17 cellular contexts compared by ENCODE assay signal in genomic region chr4:187668683-187669082, GRCh38.
DNase-seq lines count a peak whose midpoint lies in the region; ATAC-seq and TF ChIP-seq lines count a peak whose summit lies in the region.
"Had no signal": no experiment of that assay in that cellular context is flagged by ENCODE, and none has a peak within 500 bp of the region (broad histone marks: within the 10 kb centered on the region; RNA-seq: fewer than 3 reads in every experiment).

No MANE protein-coding gene starts in this region.

- no peaks in the 10 kb centered on the region for H3K36me3 ChIP-seq in left lung
- H3K36me3 ChIP-seq in prostate gland: no peaks in the 10 kb centered on the region
- H3K36me3 ChIP-seq in tibial nerve: no peaks in the 10 kb centered on the region
- H3K36me3 ChIP-seq: gastrocnemius medialis, lower lobe of right lung, ovary had no signal

- WGBS in prostate gland: 52% methylated on average over 4 of the region's 4 CpGs
- 55 to 58% methylated on average over 4 of the region's 4 CpGs for WGBS in tibial nerve, 2 donors

- H3K9me3 ChIP-seq in left lung (no peaks in the 10 kb centered on the region), prostate gland (no peaks in the 10 kb centered on the region), tibial nerve (no peaks in the 10 kb centered on the region)
- H3K9me3 ChIP-seq: gastrocnemius medialis, lower lobe of right lung, ovary had no signal

- no peak overlapping the region for H3K4me3 ChIP-seq in astrocyte of the spinal cord (ENCODE audit: low read depth, low read length)
- no peak overlapping the region for H3K4me3 ChIP-seq in left lung
- H3K4me3 ChIP-seq in prostate gland: no peak overlapping the region
- no peak overlapping the region for H3K4me3 ChIP-seq in tibial nerve
- H3K4me3 ChIP-seq: gastrocnemius medialis, GM12878, lower lobe of right lung, ovary had no signal

- H3K27ac ChIP-seq in left lung (no peak overlapping the region), prostate gland (no peak overlapping the region), tibial nerve (no peak overlapping the region)
- H3K27ac ChIP-seq: gastrocnemius medialis, lower lobe of right lung, ovary had no signal

- TF ChIP-seq CTCF in astrocyte of the spinal cord (IDR thresholded peaks at IDR 0.05; ENCODE audit: low read depth, low read length): no peak
- no peak for TF ChIP-seq CTCF in left lung (IDR thresholded peaks at IDR 0.05)
- TF ChIP-seq CTCF in prostate gland (IDR thresholded peaks at IDR 0.05): no peak
- TF ChIP-seq CTCF in tibial nerve (IDR thresholded peaks at IDR 0.05): no peak

- DNase-seq in Daoy (ENCODE audit: low read depth): peak; percentile 5
- DNase-seq in LHCN-M2 (ENCODE audit: low read depth): peak; percentile 39
- DNase-seq in astrocyte of the spinal cord (ENCODE audit: low read depth, low spot score): peak; percentile 24
- DNase-seq in left lung: no peak
- no peak for DNase-seq in prostate gland (ENCODE audit: low spot score)
- DNase-seq in left ventricle myocardium superior: no peak
- DNase-seq in tibial nerve (ENCODE audit: low spot score in 2 of 2): no peak
- DNase-seq: activated CD8-positive, alpha-beta memory T cell treated with anti-CD3 and anti-CD28 coated beads for 24 hours; activated naive CD8-positive, alpha-beta T cell treated with anti-CD3 and anti-CD28 coated beads, Interleukin-2, amount 50 U/mL, for 24 hours; cerebellar nuclear complex; gastrocnemius medialis; lower lobe of right lung; ovary; stimulated activated CD4-positive, alpha-beta T cell treated with anti-CD3 and anti-CD28 coated beads, Interleukin-4, amount 100 ng/mL, for 1 hour; T-cell had no signal

- peak; percentile 23 for ATAC-seq in left lung
- no peak for ATAC-seq in left ventricle myocardium superior
- ATAC-seq in HG03457 (IDR thresholded peaks at IDR 0.05; ENCODE audit: unreplicated experiment): no peak
- ATAC-seq: activated naive CD8-positive, alpha-beta T cell treated with anti-CD3 and anti-CD28 coated beads, Interleukin-2, amount 50 U/mL, for 24 hours; gastrocnemius medialis; GM12878; lower lobe of right lung; T-cell had no signal

- no peaks in the 10 kb centered on the region for H3K27me3 ChIP-seq in left lung
- no peaks in the 10 kb centered on the region for H3K27me3 ChIP-seq in prostate gland (replicated peaks; ENCODE audit: insufficient read depth)
- no peaks in the 10 kb centered on the region for H3K27me3 ChIP-seq in tibial nerve
- H3K27me3 ChIP-seq: gastrocnemius medialis, ovary had no signal

- H3K4me1 ChIP-seq in left lung: peaks cover 0 to 7% of the 10 kb centered on the region in 2 donors
- no peaks in the 10 kb centered on the region for H3K4me1 ChIP-seq in prostate gland (replicated peaks)
- peaks cover 0 to 8% (median 0%) of the 10 kb centered on the region in 4 donors for H3K4me1 ChIP-seq in tibial nerve
- H3K4me1 ChIP-seq: gastrocnemius medialis had no signal

- TF ChIP-seq POLR2A in prostate gland (IDR thresholded peaks at IDR 0.05) (no peak), tibial nerve (IDR thresholded peaks at IDR 0.05) (no peak)

- in situ Hi-C loops in astrocyte of the spinal cord (cut with HindIII; ENCODE audit: low sequenced_read_pairs): no loop called here

- TF ChIP-seq EP300 in tibial nerve (IDR thresholded peaks at IDR 0.05): no peak

- intact Hi-C loops in left lung (cut with DNase I) (no loop called here), prostate gland (cut with DNase I) (no loop called here), left ventricle myocardium superior (cut with micrococcal nuclease) (no loop called here)

Comparison
In these comparisons a context has a peak if more than half of its experiments do, and no peak if none do; other contexts are left out.
1. DNase-seq: peak in Daoy (single experiment), LHCN-M2 (single experiment) and astrocyte of the spinal cord (single experiment); none in left lung (0 of 2), prostate gland (single experiment), left ventricle myocardium superior (single experiment) and tibial nerve (0 of 2).